Comparison of ENCODE assay signal across 30 cellular contexts in genomic region chr11:104546486-104546885, GRCh38.
"Had no signal": no experiment of that assay in that cellular context is flagged by ENCODE, and none has a peak within 500 bp of the region (broad histone marks: within the 10 kb centered on the region; RNA-seq: fewer than 3 reads in every experiment).

No MANE protein-coding gene starts in this region.

- DNase-seq: heart left ventricle; hypothalamus; immature natural killer cell; kidney; left colon; left ventricle myocardium inferior; mesendoderm; naive thymus-derived CD8-positive, alpha-beta T cell; nephron progenitor cell; occipital lobe; psoas muscle; stimulated activated CD4-positive, alpha-beta T cell treated with anti-CD3 and anti-CD28 coated beads, Interleukin-12 subunit alpha, Interleukin-12 subunit beta, amount 100 ng/mL, for 4 hours; stimulated activated CD4-positive, alpha-beta T cell treated with anti-CD3 and anti-CD28 coated beads, Interleukin-15, amount 100 ng/mL, for 24 hours; stimulated activated CD4-positive, alpha-beta T cell treated with anti-CD3 and anti-CD28 coated beads, Interleukin-2, amount 100 ng/mL, for 24 hours; stimulated activated CD4-positive, alpha-beta T cell treated with anti-CD3 and anti-CD28 coated beads, Interleukin-4, amount 100 ng/mL, for 1 hour; stimulated activated naive CD4-positive, alpha-beta T cell; tibial artery; trophoblast cell; upper lobe of right lung had no signal

- FAIRE-seq: kidney, urothelium cell line had no signal

- H3K9me3 ChIP-seq: heart left ventricle, left ventricle myocardium inferior, neutrophil, psoas muscle, right atrium auricular region, suprapubic skin, thoracic aorta, upper lobe of right lung had no signal

- H3K27me3 ChIP-seq: heart left ventricle, neural progenitor cell, neutrophil, right atrium auricular region, suprapubic skin, tibial artery, upper lobe of right lung had no signal

- H3K4me1 ChIP-seq: heart left ventricle, left ventricle myocardium inferior, neural progenitor cell, parathyroid adenoma, psoas muscle, right atrium auricular region, suprapubic skin, tibial artery, upper lobe of right lung had no signal

- ATAC-seq: heart left ventricle; left colon; naive thymus-derived CD8-positive, alpha-beta T cell; psoas muscle; sciatic nerve; stimulated activated effector memory CD8-positive, alpha-beta T cell treated with anti-CD3 and anti-CD28 coated beads, Interleukin-12 subunit alpha, Interleukin-12 subunit beta, amount 100 ng/mL, for 72 hours; upper lobe of right lung had no signal

- H3K4me3 ChIP-seq: heart left ventricle, left ventricle myocardium inferior, lung, neural progenitor cell, psoas muscle, right atrium auricular region, skin epidermis, suprapubic skin, thoracic aorta, tibial artery, upper lobe of right lung had no signal

- H3K36me3 ChIP-seq: heart left ventricle, left ventricle myocardium inferior, neural progenitor cell, neutrophil, right atrium auricular region, suprapubic skin, thoracic aorta, tibial artery, upper lobe of right lung had no signal
